ENCODE assay signal across 8 cellular contexts in genomic region chr10:23438547-23439451, GRCh38. TPM values are rescaled to one million over a fixed set of nuclear protein-coding genes. Genes with fewer than 3 reads are reported as not detected.
DNase-seq lines count a peak whose midpoint lies in the region; ATAC-seq and TF ChIP-seq lines count a peak whose summit lies in the region.

Gene OTUD1, plus strand, starts transcription at chr10:23439075. Its CDS starts 383 bp downstream, at chr10:23439458.

- H3K27me3 Mint-ChIP-seq in activated T-helper 2 cell treated with anti-CD3 and anti-CD28 coated beads, Interferon-gamma antibody, Interleukin-2, Interleukin-4, amounts not matched to agents 10 μg/mL and 5 μg/mL and 100 μg/mL, durations not matched to agents 14 hours and 24 hours and 36 hours (ENCODE audit: low read depth) = peaks cover 3% of the 10 kb centered on the region
- H3K27me3 Mint-ChIP-seq in natural killer cell treated with Interleukin-12 subunit alpha and Interleukin-12 subunit beta and Interleukin-15 and Interleukin-18, amount 100 ng/mL, for 72 hours = no peaks in the 10 kb centered on the region

- peak within 1 kb of the TSS; percentile 58 for H3K27ac Mint-ChIP-seq in activated T-helper 2 cell treated with anti-CD3 and anti-CD28 coated beads, Interferon-gamma antibody, Interleukin-2, Interleukin-4, amounts not matched to agents 10 μg/mL and 5 μg/mL and 100 μg/mL, durations not matched to agents 14 hours and 24 hours and 36 hours
- peak within 1 kb of the TSS; percentile 61 to 67 for H3K27ac Mint-ChIP-seq in natural killer cell treated with Interleukin-12 subunit alpha and Interleukin-12 subunit beta and Interleukin-15 and Interleukin-18, amount 100 ng/mL, for 72 hours

- peaks cover 27% of the 10 kb centered on the region for H3K36me3 Mint-ChIP-seq in activated T-helper 2 cell treated with anti-CD3 and anti-CD28 coated beads, Interferon-gamma antibody, Interleukin-2, Interleukin-4, amounts not matched to agents 10 μg/mL and 5 μg/mL and 100 μg/mL, durations not matched to agents 14 hours and 24 hours and 36 hours (ENCODE audit: low read depth)
- no peaks in the 10 kb centered on the region for H3K36me3 Mint-ChIP-seq in natural killer cell treated with Interleukin-12 subunit alpha and Interleukin-12 subunit beta and Interleukin-15 and Interleukin-18, amount 100 ng/mL, for 72 hours

- intact Hi-C loops in activated T-helper 2 cell treated with anti-CD3 and anti-CD28 coated beads, Interferon-gamma antibody, Interleukin-2, Interleukin-4, amounts not matched to agents 10 μg/mL and 5 μg/mL and 100 μg/mL, durations not matched to agents 14 hours and 24 hours and 36 hours (cut with micrococcal nuclease) = loop anchor here (2.0 kb wide), 1 partner anchor 74 kb away; no protein-coding TSS in a partner anchor

- H4K20me1 ChIP-seq in DND-41 (ENCODE audit: insufficient read depth, low read length) = 0 out of 2 replicates have a peak, but pooled peaks cover 3% of the 10 kb centered on the region

- peaks cover 43% of the 10 kb centered on the region for H3K4me1 ChIP-seq in DND-41 (ENCODE audit: insufficient read depth, low read length)

- H3K9me3 Mint-ChIP-seq in activated T-helper 2 cell treated with anti-CD3 and anti-CD28 coated beads, Interferon-gamma antibody, Interleukin-2, Interleukin-4, amounts not matched to agents 10 μg/mL and 5 μg/mL and 100 μg/mL, durations not matched to agents 14 hours and 24 hours and 36 hours = no peaks in the 10 kb centered on the region
- H3K9me3 Mint-ChIP-seq in natural killer cell treated with Interleukin-12 subunit alpha and Interleukin-12 subunit beta and Interleukin-15 and Interleukin-18, amount 100 ng/mL, for 72 hours = no peaks in the 10 kb centered on the region

- H3K9ac ChIP-seq in DND-41 (ENCODE audit: low read depth, low read length) = peak within 1 kb of the TSS; percentile 85

- in situ Hi-C loops in KBM-7 (cut with MboI; ENCODE audit: low pct_unique_long_range_greater_than_20kb, low sequenced_read_pairs) = no loop called here

- peak within 1 kb of the TSS; percentile 66 to 67; a peak in 3 of 4 replicates for H3K4me3 ChIP-seq in DND-41 (ENCODE audit: low read depth in 1 of 2, low read length in 2 of 2)

- H3K4me1 Mint-ChIP-seq in activated T-helper 2 cell treated with anti-CD3 and anti-CD28 coated beads, Interferon-gamma antibody, Interleukin-2, Interleukin-4, amounts not matched to agents 10 μg/mL and 5 μg/mL and 100 μg/mL, durations not matched to agents 14 hours and 24 hours and 36 hours (ENCODE audit: low read depth) = peaks cover 33% of the 10 kb centered on the region
- H3K4me1 Mint-ChIP-seq in natural killer cell treated with Interleukin-12 subunit alpha and Interleukin-12 subunit beta and Interleukin-15 and Interleukin-18, amount 100 ng/mL, for 72 hours (ENCODE audit: low read depth in 2 of 2) = peaks cover 16 to 27% of the 10 kb centered on the region in 2 donors

- no peaks in the 10 kb centered on the region for H3K27me3 ChIP-seq in DND-41 (ENCODE audit: insufficient read depth, low read length, poor library complexity)

- DNase-seq in DND-41 = peak; percentile 90
- DNase-seq in KBM-7 = peak; percentile 84
- DNase-seq in RPMI8226 = peak; percentile 96
- DNase-seq in activated T-helper 2 cell treated with anti-CD3 and anti-CD28 coated beads, Interferon-gamma antibody, Interleukin-2, Interleukin-4, amounts not matched to agents 10 μg/mL and 5 μg/mL and 100 μg/mL, durations not matched to agents 14 hours and 24 hours and 36 hours (ENCODE audit: low spot score) = peak; percentile 92
- DNase-seq in fibroblast of peridontal ligament (ENCODE audit: extremely low read depth) = peak; percentile 89
- DNase-seq in natural killer cell treated with Interleukin-12 subunit alpha and Interleukin-12 subunit beta and Interleukin-15 and Interleukin-18, amount 100 ng/mL, for 72 hours (ENCODE audit: low spot score) = peak; percentile 95
- peak; percentile 92 for DNase-seq in stimulated activated naive CD4-positive, alpha-beta T cell treated with Interleukin-2 at 50 U/mL for 16 hours (lab: John Stamatoyannopoulos, UW)

- ATAC-seq in DND-41 (ENCODE audit: insufficient read depth, low read depth) = peak; percentile 90
- peak; percentile 84 for ATAC-seq in GM21723 (IDR thresholded peaks at IDR 0.05; ENCODE audit: unreplicated experiment)
- peak; percentile 94 to 96 for ATAC-seq in natural killer cell treated with Interleukin-12 subunit alpha and Interleukin-12 subunit beta and Interleukin-15 and Interleukin-18, amount 100 ng/mL, for 72 hours

- peak within 1 kb of the TSS; percentile 98 for H2AFZ ChIP-seq in DND-41 (ENCODE audit: low read depth, low read length)

- peaks cover 16% of the 10 kb centered on the region for H3K36me3 ChIP-seq in DND-41 (ENCODE audit: insufficient read depth, low read length)

- no peaks in the 10 kb centered on the region for H3K9me3 ChIP-seq in DND-41 (ENCODE audit: insufficient read depth, low read length, severe bottlenecking)

- peaks cover 29% of the 10 kb centered on the region for H3K79me2 ChIP-seq in DND-41 (ENCODE audit: insufficient read depth, low read length)

- H3K4me2 ChIP-seq in DND-41 (ENCODE audit: insufficient read depth, low read length) = peak within 1 kb of the TSS; percentile 83

- peak within 1 kb of the TSS; percentile 76 for H3K4me3 Mint-ChIP-seq in activated T-helper 2 cell treated with anti-CD3 and anti-CD28 coated beads, Interferon-gamma antibody, Interleukin-2, Interleukin-4, amounts not matched to agents 10 μg/mL and 5 μg/mL and 100 μg/mL, durations not matched to agents 14 hours and 24 hours and 36 hours (ENCODE audit: low read depth)
- H3K4me3 Mint-ChIP-seq in natural killer cell treated with Interleukin-12 subunit alpha and Interleukin-12 subunit beta and Interleukin-15 and Interleukin-18, amount 100 ng/mL, for 72 hours = peak within 1 kb of the TSS; percentile 74

- H3K27ac ChIP-seq in DND-41 (ENCODE audit: low read length) = peak within 1 kb of the TSS; percentile 72

- no peak for TF ChIP-seq CTCF in DND-41 (IDR thresholded peaks at IDR 0.05; ENCODE audit: borderline replicate concordance, extremely low read depth, low read length, poor library complexity, severe bottlenecking)

RNA-seq across cellular contexts. Expression of gene OTUD1, which starts in this region (rescaled TPM):
- total RNA-seq in activated T-helper 2 cell treated with anti-CD3 and anti-CD28 coated beads, Interferon-gamma antibody, Interleukin-2, Interleukin-4, amounts not matched to agents 10 μg/mL and 5 μg/mL and 100 μg/mL, durations not matched to agents 14 hours and 24 hours and 36 hours = 9.7 and 10.2 TPM in 2 replicates
- total RNA-seq in natural killer cell treated with Interleukin-12 subunit alpha and Interleukin-12 subunit beta and Interleukin-15 and Interleukin-18, amount 100 ng/mL, for 72 hours = 1 to 10 TPM; 2.9 to 3.7 TPM

Comparison
In these comparisons a context has a peak if more than half of its experiments do, and no peak if none do; other contexts are left out.
1. Peak in every context shown above with its lines: DNase-seq, ATAC-seq, H3K4me3 ChIP-seq and H3K27ac ChIP-seq.